25 cellular contexts compared by ENCODE assay signal in genomic region chr7:26760499-26760898, GRCh38.
DNase-seq lines count a peak whose midpoint lies in the region; ATAC-seq and TF ChIP-seq lines count a peak whose summit lies in the region.
"Had no signal": no experiment of that assay in that cellular context is flagged by ENCODE, and none has a peak within 500 bp of the region (broad histone marks: within the 10 kb centered on the region; RNA-seq: fewer than 3 reads in every experiment).

No MANE protein-coding gene starts in this region.

- H3K4me3 ChIP-seq in BLaER1 treated with 17β-estradiol and CSF1 and Interleukin-3, amounts not matched to agents 10 nM and 100 nM, result no peak overlapping the region
- no peak overlapping the region for H3K4me3 ChIP-seq in MM.1S (ENCODE audit: low read length)
- H3K4me3 ChIP-seq: A549 had no signal

- DNase-seq in MM.1S (peak; percentile 15), OCI-M1 (lab: John Stamatoyannopoulos, UW) (peak; percentile 30), mesothelial cell of epicardium (ENCODE audit: low spot score in 2 of 2, unreplicated experiment in 2 of 2) (no peak), A172 (ENCODE audit: low spot score) (no peak), AML-193 (lab: John Stamatoyannopoulos, UW) (no peak)
- DNase-seq: BE2C; Caco-2; CD4-positive, alpha-beta memory T cell; DMS 273 treated with DMSO at 0.1 percent for 48 hours; DMS79 treated with DMSO at 0.1 percent for 48 hours; GOT3; HCEC 1CT; KG1; NCI-H1092 treated with DMSO at 0.1 percent for 48 hours; NCI-H1436 treated with DMSO at 0.1 percent for 48 hours; NCI-H2029; NCI-H2227 treated with DMSO at 0.1 percent for 48 hours; NCI-H510A treated with DMSO at 0.1 percent for 48 hours; NCI-H774; SHP77 treated with DMSO at 0.1 percent for 48 hours; SK-N-SH; T-helper 2 cell had no signal

- no peak overlapping the region for H2AFZ ChIP-seq in MM.1S (ENCODE audit: low read length)

- ATAC-seq in HG03039 (IDR thresholded peaks at IDR 0.05; ENCODE audit: unreplicated experiment), result no peak
- ATAC-seq: A549 had no signal

- H3K9ac ChIP-seq in BLaER1 treated with 17β-estradiol and CSF1 and Interleukin-3, amounts not matched to agents 10 nM and 100 nM, result no peak overlapping the region
- no peak overlapping the region for H3K9ac ChIP-seq in MM.1S (ENCODE audit: low read length)
- H3K9ac ChIP-seq: SK-N-SH had no signal

- H3K27me3 Mint-ChIP-seq in mesothelial cell of epicardium (ENCODE audit: low read depth), result no peaks in the 10 kb centered on the region
- H3K27me3 Mint-ChIP-seq: CD4-positive, alpha-beta memory T cell had no signal

- no peak overlapping the region for H3K27ac ChIP-seq in BLaER1 treated with 17β-estradiol and CSF1 and Interleukin-3, amounts not matched to agents 10 nM and 100 nM
- H3K27ac ChIP-seq in MM.1S (ENCODE audit: low read length), result no peak overlapping the region
- H3K27ac ChIP-seq: A549 had no signal

- H3K9me2 ChIP-seq in MM.1S (replicated peaks; ENCODE audit: insufficient read depth, low read length), result no peaks in the 10 kb centered on the region
- H3K9me2 ChIP-seq: SK-N-SH had no signal

- H3K36me3 Mint-ChIP-seq in mesothelial cell of epicardium, result peaks cover 18% of the 10 kb centered on the region
- H3K36me3 Mint-ChIP-seq: CD4-positive, alpha-beta memory T cell had no signal

- peaks cover 0 to 23% (median 10%) of the 10 kb centered on the region in 10 experiments; a peak in 15 of 20 replicates for H3K4me1 ChIP-seq in BLaER1 treated with 17β-estradiol and CSF1 and Interleukin-3, amounts not matched to agents 10 nM and 100 nM
- peaks cover 6% of the 10 kb centered on the region for H3K4me1 ChIP-seq in MM.1S (ENCODE audit: low read length)
- H3K4me1 ChIP-seq: A549, BE2C, Caco-2 had no signal

- H3K4me1 Mint-ChIP-seq in mesothelial cell of epicardium, result peaks cover 9% of the 10 kb centered on the region
- H3K4me1 Mint-ChIP-seq: CD4-positive, alpha-beta memory T cell had no signal

- 0 out of 2 replicates have a peak, but pooled peaks cover 4% of the 10 kb centered on the region for H3F3A ChIP-seq in MM.1S (ENCODE audit: insufficient read depth, low read length)

- no peak overlapping the region for H3K4me3 Mint-ChIP-seq in mesothelial cell of epicardium
- H3K4me3 Mint-ChIP-seq: CD4-positive, alpha-beta memory T cell had no signal

- peaks cover 17% of the 10 kb centered on the region for H3K9me3 Mint-ChIP-seq in mesothelial cell of epicardium

- TF ChIP-seq CTCF in MM.1S (IDR thresholded peaks at IDR 0.05; ENCODE audit: low read length), result no peak
- TF ChIP-seq CTCF in mesothelial cell of epicardium (IDR thresholded peaks at IDR 0.05; ENCODE audit: unreplicated experiment), result no peak

- peak overlapping the region in 9 of 11 experiments; percentile 22 to 64 (median 58); a peak in 16 of 22 replicates for H3K4me2 ChIP-seq in BLaER1 treated with 17β-estradiol and CSF1 and Interleukin-3, amounts not matched to agents 10 nM and 100 nM
- H3K4me2 ChIP-seq in MM.1S (ENCODE audit: low read depth, low read length), result no peak overlapping the region
- H3K4me2 ChIP-seq: A549, SK-N-SH had no signal

- peak overlapping the region; percentile 1 for H3K27ac Mint-ChIP-seq in mesothelial cell of epicardium
- H3K27ac Mint-ChIP-seq: CD4-positive, alpha-beta memory T cell had no signal

- no peaks in the 10 kb centered on the region for H3K36me3 ChIP-seq in BLaER1 treated with 17β-estradiol and CSF1 and Interleukin-3, amounts not matched to agents 10 nM and 100 nM
- no peaks in the 10 kb centered on the region for H3K36me3 ChIP-seq in MM.1S (replicated peaks; ENCODE audit: insufficient read depth, low read length)
- H3K36me3 ChIP-seq: BE2C had no signal

- no peaks in the 10 kb centered on the region for H3K79me2 ChIP-seq in MM.1S (ENCODE audit: low read length)

- H3K9me3 ChIP-seq in BLaER1 treated with 17β-estradiol and CSF1 and Interleukin-3, amounts not matched to agents 10 nM and 100 nM (replicated peaks in 1 of 11), result peaks cover under 1 to 10% (median 4%) of the 10 kb centered on the region in 11 experiments; a peak in 16 of 22 replicates
- H3K9me3 ChIP-seq in MM.1S (replicated peaks; ENCODE audit: insufficient read depth, low read length), result no peaks in the 10 kb centered on the region
- H3K9me3 ChIP-seq: A549, BE2C, Caco-2, SK-N-SH had no signal

- H4K20me1 ChIP-seq in BLaER1 treated with 17β-estradiol and CSF1 and Interleukin-3, amounts not matched to agents 10 nM and 100 nM, result no peaks in the 10 kb centered on the region
- H4K20me1 ChIP-seq in MM.1S (ENCODE audit: insufficient read depth, low read length), result no peaks in the 10 kb centered on the region

- no peaks in the 10 kb centered on the region for H3K27me3 ChIP-seq in BLaER1 treated with 17β-estradiol and CSF1 and Interleukin-3, amounts not matched to agents 10 nM and 100 nM
- H3K27me3 ChIP-seq in MM.1S (replicated peaks; ENCODE audit: insufficient read depth, low read length), result no peaks in the 10 kb centered on the region

Comparison
In these comparisons a context has a peak if more than half of its experiments do, and no peak if none do; other contexts are left out.
1. DNase-seq: peak in MM.1S (single experiment) and OCI-M1 (single experiment); none in mesothelial cell of epicardium (0 of 2), A172 (single experiment) and AML-193 (0 of 2).